In genomic region chr21:19621837-19622496, GRCh38 we compare ENCODE assay signal across 29 cellular contexts.
"Had no signal": no experiment of that assay in that cellular context is flagged by ENCODE, and none has a peak within 500 bp of the region (broad histone marks: within the 10 kb centered on the region; RNA-seq: fewer than 3 reads in every experiment).

No MANE protein-coding gene starts in this region.

- H3K27ac Mint-ChIP-seq: mesothelial cell of epicardium; naive B cell; natural killer cell; nephron progenitor cell; neural progenitor cell; stimulated activated naive B cell treated with anti-CD40 and anti-IgM and Interleukin-4, amounts not matched to agents 10 μg/mL and 1 μg/mL and 100 μg/mL, for 72 hours had no signal

- H3K4me1 ChIP-seq: left lung, lower lobe of right lung, neural progenitor cell, prostate gland, stomach, testis, thyroid gland, transverse colon, upper lobe of right lung had no signal

- H3K27ac ChIP-seq: left lung, lower lobe of right lung, neural progenitor cell, neutrophil, prostate gland, skin epidermis, testis, thyroid gland, transverse colon, upper lobe of right lung had no signal

- H3K4me1 Mint-ChIP-seq: mesothelial cell of epicardium; naive B cell; nephron progenitor cell; neural progenitor cell; stimulated activated naive B cell treated with anti-CD40 and anti-IgM and Interleukin-4, amounts not matched to agents 10 μg/mL and 1 μg/mL and 100 μg/mL, for 72 hours had no signal

- FAIRE-seq: keratinocyte, urothelium cell line had no signal

- H3K36me3 ChIP-seq: left lung, lower lobe of right lung, neural progenitor cell, neutrophil, prostate gland, stomach, thyroid gland, transverse colon, upper lobe of right lung had no signal

- H3K9me3 ChIP-seq: lower lobe of right lung, prostate gland, stomach, testis, thyroid gland, transverse colon, upper lobe of right lung had no signal

- H3K4me3 ChIP-seq: left lung, lower lobe of right lung, neural progenitor cell, prostate gland, skin epidermis, stomach, testis, thyroid gland, transverse colon, upper lobe of right lung had no signal

- DNase-seq: left colon; lower lobe of right lung; mammary epithelial cell; mesenchymal stem cell; naive B cell; natural killer cell; nephron progenitor cell; occipital lobe; retina; right cardiac atrium; stimulated activated CD4-positive, alpha-beta T cell treated with anti-CD3 and anti-CD28 coated beads, Interleukin-12 subunit alpha, Interleukin-12 subunit beta, amount 100 ng/mL, for 4 hours; stimulated activated CD4-positive, alpha-beta T cell treated with anti-CD3 and anti-CD28 coated beads, Interleukin-15, amount 100 ng/mL, for 24 hours; stimulated activated CD4-positive, alpha-beta T cell treated with anti-CD3 and anti-CD28 coated beads, Interleukin-2, amount 100 ng/mL, for 24 hours; stimulated activated CD4-positive, alpha-beta T cell treated with anti-CD3 and anti-CD28 coated beads, Interleukin-4, amount 100 ng/mL, for 1 hour; stimulated activated naive B cell treated with anti-CD40 and anti-IgM and Interleukin-4, amounts not matched to agents 10 μg/mL and 1 μg/mL and 100 μg/mL, for 72 hours; stimulated activated naive CD8-positive, alpha-beta T cell treated with anti-CD3 and anti-CD28 coated beads, Interleukin-15, Interleukin-2, amounts not matched to agents 100 U/mL and 50 U/mL, for 24 hours; stomach; testis; thyroid gland; transverse colon; upper lobe of right lung had no signal

- H3K4me3 Mint-ChIP-seq: mesothelial cell of epicardium; naive B cell; natural killer cell; nephron progenitor cell; neural progenitor cell; stimulated activated naive B cell treated with anti-CD40 and anti-IgM and Interleukin-4, amounts not matched to agents 10 μg/mL and 1 μg/mL and 100 μg/mL, for 72 hours had no signal

- H3K36me3 Mint-ChIP-seq: mesothelial cell of epicardium; naive B cell; natural killer cell; neural progenitor cell; stimulated activated naive B cell treated with anti-CD40 and anti-IgM and Interleukin-4, amounts not matched to agents 10 μg/mL and 1 μg/mL and 100 μg/mL, for 72 hours had no signal

- H3K27me3 Mint-ChIP-seq: naive B cell; stimulated activated naive B cell treated with anti-CD40 and anti-IgM and Interleukin-4, amounts not matched to agents 10 μg/mL and 1 μg/mL and 100 μg/mL, for 72 hours had no signal

- H3K9ac ChIP-seq: neural progenitor cell had no signal

- H3K9me3 Mint-ChIP-seq: neural progenitor cell; stimulated activated naive B cell treated with anti-CD40 and anti-IgM and Interleukin-4, amounts not matched to agents 10 μg/mL and 1 μg/mL and 100 μg/mL, for 72 hours had no signal
